In genomic region chr12:124454352-124454725, GRCh38 we compare ENCODE assay signal across 11 cellular contexts.
DNase-seq lines count a peak whose midpoint lies in the region; ATAC-seq, FAIRE-seq and TF ChIP-seq lines count a peak whose summit lies in the region.
"Had no signal": no experiment of that assay in that cellular context is flagged by ENCODE, and none has a peak within 500 bp of the region (broad histone marks: within the 10 kb centered on the region; RNA-seq: fewer than 3 reads in every experiment).

No MANE protein-coding gene starts in this region.

- TF ChIP-seq CTCF in heart left ventricle (IDR thresholded peaks at IDR 0.05), result no peak
- no peak for TF ChIP-seq CTCF in omental fat pad (IDR thresholded peaks at IDR 0.05)

- peak overlapping the region; percentile 55 to 66 for H3K27ac Mint-ChIP-seq in T-cell

- no peaks in the 10 kb centered on the region for H3K9me3 Mint-ChIP-seq in T-cell

- H3K27me3 Mint-ChIP-seq in T-cell, result no peaks in the 10 kb centered on the region

- H3K9me3 ChIP-seq in heart left ventricle (no peaks in the 10 kb centered on the region), skeletal muscle tissue (ENCODE audit: control insufficient read depth in 3 of 3, low read length in 3 of 3) (no peaks in the 10 kb centered on the region)

- H3K4me1 Mint-ChIP-seq in T-cell, result peaks cover 47 to 78% (median 62%) of the 10 kb centered on the region in 3 donors

- intact Hi-C loops in heart left ventricle (cut with DNase I), result loop anchor here in 3 of 10 donors (5.0 to 10.0 kb wide), 5 partner anchors 60 to 313 kb away; partner anchors contain the start of gene NCOR2 (in 3 of the 3)

- ATAC-seq in T-cell (replicated peaks in 1 of 4), result no peak
- ATAC-seq in heart left ventricle, result no peak
- ATAC-seq in omental fat pad (ENCODE audit: low FRiP score), result no peak
- no peak for ATAC-seq in GM21717 (IDR thresholded peaks at IDR 0.05; ENCODE audit: unreplicated experiment)
- ATAC-seq in HG02938 (IDR thresholded peaks at IDR 0.05; ENCODE audit: unreplicated experiment), result no peak

- peak overlapping the region; percentile 53 to 88 (median 80) for H3K9ac ChIP-seq in skeletal muscle tissue (ENCODE audit: low read depth in 1 of 3, low read length in 3 of 3)
- H3K9ac ChIP-seq: KMS-11 had no signal

- WGBS in heart left ventricle, 4 donors, result 40 to 69% (median 52%) methylated on average over 11 of the region's 11 CpGs

- H3K27me3 ChIP-seq in heart left ventricle (no peaks in the 10 kb centered on the region), skeletal muscle tissue (ENCODE audit: control insufficient read depth in 3 of 3, insufficient read depth in 3 of 3, low read length in 3 of 3) (no peaks in the 10 kb centered on the region)

- POLR2A ChIA-PET in T-cell (lab: Charles Lee), result no interaction called here

- CTCF ChIA-PET in T-cell (lab: Charles Lee), result no interaction called here

- peaks cover 0 to 49% (median 12%) of the 10 kb centered on the region in 9 donors for H3K36me3 ChIP-seq in heart left ventricle
- H3K36me3 ChIP-seq in skeletal muscle tissue (ENCODE audit: control insufficient read depth in 3 of 3, insufficient read depth in 3 of 3, low read length in 3 of 3), result peaks cover 15 to 22% (median 21%) of the 10 kb centered on the region in 3 donors

- H3K4me1 ChIP-seq in heart left ventricle (peaks cover 19 to 84% (median 67%) of the 10 kb centered on the region in 12 donors), skeletal muscle tissue (ENCODE audit: control insufficient read depth in 3 of 3, insufficient read depth in 3 of 3, low read length in 3 of 3) (peaks cover 63 to 85% (median 78%) of the 10 kb centered on the region in 3 donors)

- peak overlapping the region in 2 of 3 donors; percentile 41 to 76 for H3K4me3 Mint-ChIP-seq in T-cell

- peak overlapping the region in 1 of 12 donors; percentile 38 for H3K4me3 ChIP-seq in heart left ventricle
- H3K4me3 ChIP-seq in skeletal muscle tissue (ENCODE audit: low read length in 3 of 3), result no peak overlapping the region

- DNase-seq in GM18507 (ENCODE audit: extremely low spot score, insufficient read length, low read depth) (no peak), T-cell (no peak), heart left ventricle (no peak), omental fat pad (ENCODE audit: low spot score) (no peak), NCI-H2081 (lab: John Stamatoyannopoulos, UW) (no peak)
- DNase-seq: activated CD4-positive, alpha-beta T cell treated with anti-CD3 and anti-CD28 coated beads for 4 hours; cerebellar nuclear complex had no signal

- peak; percentile 41 for FAIRE-seq in GM18507 (lab: Jason Lieb, UNC)

- peaks cover 5% of the 10 kb centered on the region for H3K36me3 Mint-ChIP-seq in T-cell

- TF ChIP-seq POLR2A in heart left ventricle (IDR thresholded peaks at IDR 0.05), result no peak

- H3K27ac ChIP-seq in heart left ventricle (peak overlapping the region in 11 of 12 donors; percentile 80 to 94 (median 90)), skeletal muscle tissue (ENCODE audit: low read depth, low read length) (peak overlapping the region; percentile 94)
- H3K27ac ChIP-seq: KMS-11 had no signal
